9 cellular contexts compared by ENCODE assay signal in genomic region chr14:29316936-29317335, GRCh38.
"Had no signal": no experiment of that assay in that cellular context is flagged by ENCODE, and none has a peak within 500 bp of the region (broad histone marks: within the 10 kb centered on the region; RNA-seq: fewer than 3 reads in every experiment).

No MANE protein-coding gene starts in this region.

- ATAC-seq: GM23338 had no signal

- H2AFZ ChIP-seq: GM23338 had no signal

- H3K4me3 ChIP-seq: GM23338 had no signal

- H3K9ac ChIP-seq: KMS-11 had no signal

- H3K27ac ChIP-seq: HL-60, KMS-11 had no signal

- FAIRE-seq: H1, H54 had no signal

- DNase-seq: H9, HCEC 1CT, Karpas-422, KBM-7 had no signal

- H3K4me2 ChIP-seq: GM23338, KMS-11 had no signal
